ENCODE assay signal across 2 cellular contexts in genomic region chr1:1561801-1562470, GRCh38.
A peak's percentile ranks its signal among the peaks of the same experiment; 100 is the strongest.
TF ChIP-seq lines count a peak whose summit lies in the region.

No MANE protein-coding gene starts in this region.

TF ChIP-seq in HEK293, 187 proteins besides CTCF, POLR2A, EP300 and RAD21:
- TF ChIP-seq, protein P1, sequence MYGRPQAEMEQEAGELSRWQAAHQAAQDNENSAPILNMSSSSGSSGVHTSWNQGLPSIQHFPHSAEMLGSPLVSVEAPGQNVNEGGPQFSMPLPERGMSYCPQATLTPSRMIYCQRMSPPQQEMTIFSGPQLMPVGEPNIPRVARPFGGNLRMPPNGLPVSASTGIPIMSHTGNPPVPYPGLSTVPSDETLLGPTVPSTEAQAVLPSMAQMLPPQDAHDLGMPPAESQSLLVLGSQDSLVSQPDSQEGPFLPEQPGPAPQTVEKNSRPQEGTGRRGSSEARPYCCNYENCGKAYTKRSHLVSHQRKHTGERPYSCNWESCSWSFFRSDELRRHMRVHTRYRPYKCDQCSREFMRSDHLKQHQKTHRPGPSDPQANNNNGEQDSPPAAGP (tag by site-specific recombination; IDR thresholded peaks at IDR 0.05): no peak
- TF ChIP-seq GLIS1 (tag by site-specific recombination; IDR thresholded peaks at IDR 0.05) (peak; percentile 52), GLIS2 (tag by site-specific recombination; IDR thresholded peaks at IDR 0.05) (peak; percentile 6; the same call in 1 of the 2 replicates), GFI1B (tag by site-specific recombination; IDR thresholded peaks at IDR 0.05) (no peak)

TF ChIP-seq in H1, 55 proteins besides CTCF, POLR2A, EP300 and RAD21:
- TF ChIP-seq ATF2 (IDR thresholded peaks at IDR 0.05; ENCODE audit: low read length): no peak
- TF ChIP-seq TBP (IDR thresholded peaks at IDR 0.05; ENCODE audit: low read depth, low read length): no peak
- peak; percentile 29; the same call in 1 of the 2 replicates for TF ChIP-seq POLR2AphosphoS5 (IDR thresholded peaks at IDR 0.05; ENCODE audit: low read depth, low read length)
- TF ChIP-seq TEAD4 (IDR thresholded peaks at IDR 0.05; ENCODE audit: low read depth, low read length): no peak
- TF ChIP-seq BACH1 (IDR thresholded peaks at IDR 0.05; ENCODE audit: low read length): no peak
